8 cellular contexts compared by ENCODE assay signal in genomic region chr12:12562585-12563245, GRCh38. TPM values are rescaled to one million over a fixed set of nuclear protein-coding genes. Genes with fewer than 3 reads are reported as not detected.
DNase-seq lines count a peak whose midpoint lies in the region; ATAC-seq and TF ChIP-seq lines count a peak whose summit lies in the region.

TSS of gene DUSP16 (minus strand) at chr12:12562863. CDS start at chr12:12521098, 41,765 bp downstream.

- H4K8ac ChIP-seq in mesenchymal stem cell (ENCODE audit: low read length): peak within 1 kb of the TSS; percentile 92

- CTCF ChIA-PET in Caco-2 (lab: Charles Lee): interaction anchor here (0.6 to 2.4 kb wide), 14 partner anchors 9 to 205 kb away, joined by 3 to 25 read pairs (median 3); partner anchors contain the start of gene CREBL2

- no peak within 1 kb of the TSS for H3K23ac ChIP-seq in mesenchymal stem cell (ENCODE audit: low read length in 2 of 2)

- H3K27ac ChIP-seq in mesenchymal stem cell (ENCODE audit: low read length, poor library complexity, severe bottlenecking): peak within 1 kb of the TSS; percentile 84

- H3K4me3 ChIP-seq in Caco-2 (ENCODE audit: low read depth, low read length) (peak within 1 kb of the TSS; percentile 78), endocrine pancreas (ENCODE audit: control insufficient read depth, insufficient read depth, low read length) (peak within 1 kb of the TSS; percentile 83), mesenchymal stem cell (ENCODE audit: insufficient read depth in 1 of 2, low read depth in 1 of 2, low read length in 2 of 2) (peak within 1 kb of the TSS; percentile 88 to 89)

- peaks cover 7% of the 10 kb centered on the region for H3K79me1 ChIP-seq in mesenchymal stem cell (replicated peaks; ENCODE audit: low read length, poor library complexity, severe bottlenecking)

- peak; percentile 77 for ATAC-seq in GM19468 (IDR thresholded peaks at IDR 0.05; ENCODE audit: extremely low read depth, unreplicated experiment)

- H3K4me3 Mint-ChIP-seq in Caco-2 (ENCODE audit: unreplicated experiment): peak within 1 kb of the TSS; percentile 79

- peak within 1 kb of the TSS in 1 of 2 experiments; percentile 77 for H2BK12ac ChIP-seq in mesenchymal stem cell (ENCODE audit: low read length in 2 of 2)

- no TSS peak for BruUV-seq in Caco-2 (replicated peaks; lab: Mats Ljungman, UMichigan)

- peak within 1 kb of the TSS; percentile 75 to 92 for H3K4ac ChIP-seq in mesenchymal stem cell (ENCODE audit: low read depth in 1 of 2, low read length in 2 of 2)

- intact Hi-C loops in Caco-2 (cut with micrococcal nuclease; ENCODE audit: unreplicated experiment): loop anchor here (1.0 to 5.0 kb wide), 9 partner anchors 56 to 178 kb away; partner anchors contain the start of genes CDKN1B and GPR19

- peak within 1 kb of the TSS; percentile 89 for H2BK5ac ChIP-seq in mesenchymal stem cell (ENCODE audit: low read depth, low read length, poor library complexity, severe bottlenecking)

- H3K4me1 ChIP-seq in Caco-2 (peaks cover 30% of the 10 kb centered on the region), endocrine pancreas (ENCODE audit: control insufficient read depth, insufficient read depth, low read length) (peaks cover 14% of the 10 kb centered on the region), mesenchymal stem cell (ENCODE audit: control insufficient read depth, insufficient read depth, low read depth, low read length) (no peaks in the 10 kb centered on the region)

- no peaks in the 10 kb centered on the region for H3K27me3 Mint-ChIP-seq in Caco-2 (ENCODE audit: insufficient read depth, unreplicated experiment)

- H2AFZ ChIP-seq in mesenchymal stem cell (ENCODE audit: low read depth, low read length): peak within 1 kb of the TSS; percentile 33

- H3K9me3 Mint-ChIP-seq in Caco-2 (ENCODE audit: unreplicated experiment): peaks cover 22% of the 10 kb centered on the region

- DNase-seq in Caco-2 (peak; percentile 97 to 99), HS-5 (ENCODE audit: low read depth) (peak; percentile 78), NOMO-1 treated with dmso at 0.1 percent for 144 hours (lab: John Stamatoyannopoulos, UW; ENCODE audit: unreplicated experiment) (peak; percentile 67), mesenchymal stem cell (peak; percentile 98)
- DNase-seq in activated CD8-positive, alpha-beta memory T cell treated with anti-CD3 and anti-CD28 coated beads, Interleukin-2, amount 50 U/mL, for 1 hour (ENCODE audit: extremely low read depth): peak; percentile 74
- DNase-seq in stimulated activated CD8-positive, alpha-beta memory T cell treated with anti-CD3 and anti-CD28 coated beads, Interleukin-12 subunit alpha, Interleukin-12 subunit beta, amount 100 ng/mL, for 4 hours (ENCODE audit: low read depth): peak; percentile 66

- TF ChIP-seq CTCF in Caco-2 (IDR thresholded peaks at IDR 0.05; ENCODE audit: insufficient read depth in 1 of 2, low read depth in 1 of 2, low read length in 1 of 2, severe bottlenecking in 1 of 2, unreplicated experiment in 1 of 2): peak; percentile 29 to 34

- peaks cover 27% of the 10 kb centered on the region for H3K4me1 Mint-ChIP-seq in Caco-2 (ENCODE audit: low read depth, unreplicated experiment)

- POLR2A ChIA-PET in Caco-2 (lab: Charles Lee): interaction anchor here (0.5 to 1.4 kb wide), 9 partner anchors 18 to 206 kb away, joined by 3 to 8 read pairs (median 4); partner anchors contain the start of gene BORCS5

- peak within 1 kb of the TSS; percentile 41 to 98 for H3K18ac ChIP-seq in mesenchymal stem cell (ENCODE audit: low read depth in 1 of 2, low read length in 2 of 2)

- H3K9me3 ChIP-seq in Caco-2 (peaks cover 6% of the 10 kb centered on the region; the same call in 1 of the 2 replicates), endocrine pancreas (ENCODE audit: control insufficient read depth, low read length) (no peaks in the 10 kb centered on the region), mesenchymal stem cell (ENCODE audit: control insufficient read depth, low read length) (peaks cover 9% of the 10 kb centered on the region)

- H3K27me3 ChIP-seq in Caco-2 (replicated peaks; ENCODE audit: control insufficient read depth, insufficient read depth, low read length) (no peaks in the 10 kb centered on the region), endocrine pancreas (ENCODE audit: control insufficient read depth, insufficient read depth, low read length) (no peaks in the 10 kb centered on the region), mesenchymal stem cell (ENCODE audit: control insufficient read depth in 1 of 2, insufficient read depth in 1 of 2, low read length in 2 of 2) (no peaks in the 10 kb centered on the region)

- under 1% methylated on average over 46 of the region's 59 CpGs for WGBS in mesenchymal stem cell

- peak within 1 kb of the TSS; percentile 74 for H3K9ac ChIP-seq in endocrine pancreas (ENCODE audit: control insufficient read depth, insufficient read depth, low read length)
- peak within 1 kb of the TSS; percentile 97 for H3K9ac ChIP-seq in mesenchymal stem cell (ENCODE audit: low read length)

- peak within 1 kb of the TSS; percentile 86 for H3K27ac Mint-ChIP-seq in Caco-2 (ENCODE audit: unreplicated experiment)

- no peaks in the 10 kb centered on the region; the same call in 1 of the 2 replicates for H3K36me3 ChIP-seq in Caco-2 (ENCODE audit: control insufficient read depth, insufficient read depth, low read length)
- H3K36me3 ChIP-seq in endocrine pancreas (ENCODE audit: control insufficient read depth, insufficient read depth, low read length): no peaks in the 10 kb centered on the region
- no peaks in the 10 kb centered on the region for H3K36me3 ChIP-seq in mesenchymal stem cell (ENCODE audit: control insufficient read depth in 1 of 2, insufficient read depth in 2 of 2, low read depth in 1 of 2, low read length in 2 of 2)

- H2AK5ac ChIP-seq in mesenchymal stem cell (ENCODE audit: low read length, severe bottlenecking): no peak within 1 kb of the TSS

- peak within 1 kb of the TSS; percentile 36 to 65 for H3K14ac ChIP-seq in mesenchymal stem cell (ENCODE audit: low read length in 2 of 2)

- peak within 1 kb of the TSS; percentile 89 for H2BK120ac ChIP-seq in mesenchymal stem cell (ENCODE audit: low read depth, low read length)

- peak within 1 kb of the TSS; percentile 99 for H3K4me2 ChIP-seq in mesenchymal stem cell (ENCODE audit: low read length, poor library complexity, severe bottlenecking)

- peaks cover 52% of the 10 kb centered on the region for H3K36me3 Mint-ChIP-seq in Caco-2 (ENCODE audit: insufficient read depth, unreplicated experiment)

- peak within 1 kb of the TSS; percentile 92 for H4K91ac ChIP-seq in mesenchymal stem cell (ENCODE audit: low read length)

- peak within 1 kb of the TSS; percentile 94 for H2BK15ac ChIP-seq in mesenchymal stem cell (ENCODE audit: low read depth, poor library complexity, severe bottlenecking)

RNA-seq across cellular contexts. Expression of gene DUSP16, which starts in this region (rescaled TPM):
- total RNA-seq in Caco-2 (2022): 63.9 and 76.8 TPM in 2 replicates
- polyA plus RNA-seq in mesenchymal stem cell (2013, experiment 1 of 2): 6.2 TPM
- polyA plus RNA-seq in mesenchymal stem cell (2013, experiment 2 of 2): 6.2 TPM

Comparison
In these comparisons a context has a peak if more than half of its experiments do, and no peak if none do; other contexts are left out.
1. Peak in every context shown above with its lines: DNase-seq, ATAC-seq, H3K4me3 ChIP-seq and H3K27ac ChIP-seq.